Comparison of ENCODE assay signal across 21 cellular contexts in the genomic region with DNA sequence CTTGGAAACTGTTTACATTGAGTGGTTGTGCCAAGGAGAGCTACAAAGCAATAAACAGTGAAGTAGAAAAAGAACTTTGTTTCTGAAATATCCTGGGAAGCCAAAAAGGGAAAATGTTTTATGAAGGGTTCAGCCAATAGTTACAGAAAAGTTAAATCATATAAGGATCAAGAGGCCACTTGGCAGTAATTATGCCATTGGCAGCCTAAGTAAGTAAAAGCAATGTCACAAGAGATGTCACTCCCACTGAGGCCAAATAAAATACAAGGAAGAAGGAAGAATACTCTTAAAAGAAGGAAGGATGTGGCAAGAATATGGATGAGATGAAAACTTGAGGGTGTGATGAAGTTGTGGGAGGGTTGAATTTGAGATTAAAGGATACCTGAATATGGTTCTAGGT.
"Had no signal": no experiment of that assay in that cellular context is flagged by ENCODE, and none has a peak within 500 bp of the region (broad histone marks: within the 10 kb centered on the region; RNA-seq: fewer than 3 reads in every experiment).

No MANE protein-coding gene starts in this region.

- H3K4me1 ChIP-seq: colonic mucosa, esophagus squamous epithelium, gastroesophageal sphincter, right atrium auricular region, sigmoid colon, suprapubic skin, thyroid gland, upper lobe of left lung, uterus had no signal

- FAIRE-seq: keratinocyte had no signal

- ATAC-seq: gastroesophageal sphincter; left ventricle myocardium superior; naive thymus-derived CD8-positive, alpha-beta T cell had no signal

- H3K9me3 ChIP-seq: colonic mucosa, esophagus squamous epithelium, gastroesophageal sphincter, ovary, right atrium auricular region, sigmoid colon, suprapubic skin, thyroid gland, upper lobe of left lung, uterus had no signal

- H3K36me3 ChIP-seq: ovary, uterus had no signal

- H3K4me3 ChIP-seq: colonic mucosa, esophagus squamous epithelium, gastroesophageal sphincter, ovary, right atrium auricular region, sigmoid colon, skin epidermis, suprapubic skin, thyroid gland, upper lobe of left lung, uterus had no signal

- H3K27me3 ChIP-seq: colonic mucosa, esophagus squamous epithelium, gastroesophageal sphincter, ovary, right atrium auricular region, sigmoid colon, suprapubic skin, thyroid gland, upper lobe of left lung, uterus had no signal

- H3K27ac ChIP-seq: colonic mucosa, esophagus squamous epithelium, gastroesophageal sphincter, ovary, right atrium auricular region, sigmoid colon, skin epidermis, suprapubic skin, thyroid gland, upper lobe of left lung, uterus had no signal

- DNase-seq: colonic mucosa; dermis blood vessel endothelial cell; esophagus squamous epithelium; foreskin fibroblast; glutamatergic neuron; left ventricle myocardium superior; mesendoderm; naive thymus-derived CD8-positive, alpha-beta T cell; ovary; sigmoid colon; stimulated activated CD4-positive, alpha-beta T cell treated with anti-CD3 and anti-CD28 coated beads, Interleukin-2, amount 100 ng/mL, for 24 hours; stimulated activated CD4-positive, alpha-beta T cell treated with anti-CD3 and anti-CD28 coated beads, Interleukin-4, amount 100 ng/mL, for 4 hours; stimulated activated naive CD4-positive, alpha-beta T cell treated with Interleukin-2 at 50 U/mL for 16 hours; thyroid gland; upper lobe of left lung; uterus had no signal
